26 cellular contexts compared by ENCODE assay signal in the genomic region with DNA sequence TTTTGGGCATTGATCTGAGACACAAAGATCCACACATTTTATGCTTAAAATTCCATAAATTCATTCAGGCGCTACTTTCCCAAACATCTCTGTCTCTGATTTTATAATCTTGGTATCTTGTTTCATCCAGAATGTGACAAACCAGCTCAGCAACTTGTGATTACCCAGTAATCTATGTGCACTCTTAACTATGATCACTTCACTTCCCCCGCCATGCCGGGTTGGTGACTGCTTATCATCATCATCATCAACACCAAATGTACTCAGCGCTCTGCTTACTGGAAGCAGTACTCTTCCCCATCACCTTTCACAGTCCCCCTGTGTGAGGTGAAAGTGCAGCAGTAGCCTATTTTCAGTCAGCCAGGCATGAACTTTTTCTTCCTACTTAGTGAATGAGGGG. TPM values are rescaled to one million over a fixed set of nuclear protein-coding genes. Genes with fewer than 3 reads are reported as not detected.
"Had no signal": no experiment of that assay in that cellular context is flagged by ENCODE, and none has a peak within 500 bp of the region (broad histone marks: within the 10 kb centered on the region; RNA-seq: fewer than 3 reads in every experiment).

No MANE protein-coding gene starts in this region.

- H3K36me3 Mint-ChIP-seq: activated naive CD8-positive, alpha-beta T cell treated with anti-CD3 and anti-CD28 coated beads, Interleukin-2, amount 10 ng/mL, durations not matched to agents 7 days and 5 days; natural killer cell treated with Interleukin-12 subunit alpha and Interleukin-12 subunit beta and Interleukin-15 and Interleukin-18, amount 100 ng/mL, for 72 hours; T-cell had no signal

- DNase-seq: activated CD4-positive, alpha-beta memory T cell treated with anti-CD3 and anti-CD28 coated beads, Interleukin-2, amount 10 ng/mL, durations not matched to agents 7 days and 5 days; activated CD4-positive, alpha-beta T cell treated with anti-CD3 and anti-CD28 coated beads for 1 hour; activated gamma-delta T cell; activated naive CD8-positive, alpha-beta T cell treated with anti-CD3 and anti-CD28 coated beads, Interleukin-2, amount 10 ng/mL, durations not matched to agents 7 days and 5 days; activated T-cell treated with anti-CD3 and anti-CD28 coated beads, Interleukin-2, amount 50 U/mL, for 4 hours; anterior cingulate cortex; cerebellar nuclear complex; effector CD8-positive, alpha-beta T cell; foreskin fibroblast; hippocampal formation; kidney; left ventricle myocardium inferior; mesenchymal stem cell; stimulated activated CD4-positive, alpha-beta T cell treated with anti-CD3 and anti-CD28 coated beads, Interleukin-15, amount 100 ng/mL, for 24 hours; stimulated activated CD4-positive, alpha-beta T cell treated with anti-CD3 and anti-CD28 coated beads, Interleukin-4, amount 100 ng/mL, for 1 hour; stomach; T-helper 9 cell; testis; upper lobe of left lung had no signal

- H3K4me3 Mint-ChIP-seq: activated CD4-positive, alpha-beta memory T cell treated with anti-CD3 and anti-CD28 coated beads, Interleukin-2, amount 10 ng/mL, durations not matched to agents 7 days and 5 days; activated naive CD8-positive, alpha-beta T cell treated with anti-CD3 and anti-CD28 coated beads, Interleukin-2, amount 10 ng/mL, durations not matched to agents 7 days and 5 days; activated T-cell treated with anti-CD3 and anti-CD28 coated beads, Interleukin-2, amount 50 U/mL, for 4 hours; natural killer cell treated with Interleukin-12 subunit alpha and Interleukin-12 subunit beta and Interleukin-15 and Interleukin-18, amount 100 ng/mL, for 72 hours; T-cell had no signal

- H3K27ac Mint-ChIP-seq: activated CD4-positive, alpha-beta memory T cell treated with anti-CD3 and anti-CD28 coated beads, Interleukin-2, amount 10 ng/mL, durations not matched to agents 7 days and 5 days; activated naive CD8-positive, alpha-beta T cell treated with anti-CD3 and anti-CD28 coated beads, Interleukin-2, amount 10 ng/mL, durations not matched to agents 7 days and 5 days; T-cell had no signal

- ATAC-seq: activated T-cell treated with anti-CD3 and anti-CD28 coated beads, Interleukin-2, amount 50 U/mL, for 4 hours; T-cell had no signal

- H3K36me3 ChIP-seq: brain microvascular endothelial cell, left ventricle myocardium inferior, right atrium auricular region, stomach, upper lobe of left lung had no signal

- FAIRE-seq: endothelial cell of umbilical vein, kidney had no signal

- H3K4me1 ChIP-seq: left ventricle myocardium inferior, right atrium auricular region, stomach, testis, upper lobe of left lung had no signal

- H3K9me3 ChIP-seq: left ventricle myocardium inferior, right atrium auricular region, stomach, testis, upper lobe of left lung had no signal

- H3K4me3 ChIP-seq: left ventricle myocardium inferior, right atrium auricular region, stomach, testis, upper lobe of left lung had no signal

- H3K4me1 Mint-ChIP-seq: activated CD4-positive, alpha-beta memory T cell treated with anti-CD3 and anti-CD28 coated beads, Interleukin-2, amount 10 ng/mL, durations not matched to agents 7 days and 5 days had no signal

- H3K9me3 Mint-ChIP-seq: activated CD4-positive, alpha-beta memory T cell treated with anti-CD3 and anti-CD28 coated beads, Interleukin-2, amount 10 ng/mL, durations not matched to agents 7 days and 5 days; activated T-cell treated with anti-CD3 and anti-CD28 coated beads, Interleukin-2, amount 50 U/mL, for 4 hours; natural killer cell treated with Interleukin-12 subunit alpha and Interleukin-12 subunit beta and Interleukin-15 and Interleukin-18, amount 100 ng/mL, for 72 hours had no signal

- H3K27me3 Mint-ChIP-seq: activated CD4-positive, alpha-beta memory T cell treated with anti-CD3 and anti-CD28 coated beads, Interleukin-2, amount 10 ng/mL, durations not matched to agents 7 days and 5 days; T-cell had no signal

- H3K27me3 ChIP-seq: brain microvascular endothelial cell, right atrium auricular region, stomach, testis, upper lobe of left lung had no signal

- H3K27ac ChIP-seq: brain microvascular endothelial cell, left ventricle myocardium inferior, right atrium auricular region, stomach, testis, upper lobe of left lung had no signal

RNA-seq across cellular contexts. Expression of gene MMP7, which starts 15.2 kb away (rescaled TPM):
- total RNA-seq: activated CD4-positive, alpha-beta memory T cell treated with anti-CD3 and anti-CD28 coated beads, Interleukin-2, amount 10 ng/mL, durations not matched to agents 7 days and 5 days; activated naive CD8-positive, alpha-beta T cell treated with anti-CD3 and anti-CD28 coated beads, Interleukin-2, amount 10 ng/mL, durations not matched to agents 7 days and 5 days; endothelial cell of umbilical vein; left ventricle myocardium inferior; natural killer cell treated with Interleukin-12 subunit alpha and Interleukin-12 subunit beta and Interleukin-15 and Interleukin-18, amount 100 ng/mL, for 72 hours; posterior vena cava; right atrium auricular region; skeletal muscle tissue had no signal
